Comparison of ENCODE assay signal across 8 cellular contexts in genomic region chr1:28248273-28249012, GRCh38. TPM values are rescaled to one million over a fixed set of nuclear protein-coding genes. Genes with fewer than 3 reads are reported as not detected.
A peak's percentile ranks its signal among the peaks of the same experiment; 100 is the strongest.
DNase-seq lines count a peak whose midpoint lies in the region; ATAC-seq, FAIRE-seq and TF ChIP-seq lines count a peak whose summit lies in the region.

No MANE protein-coding gene starts in this region.

- H3K27me3 Mint-ChIP-seq in GM23338 (ENCODE audit: insufficient read depth, low read depth, poor library complexity): peaks cover 7% of the 10 kb centered on the region

- peak overlapping the region; percentile 20 to 60 for H3K9ac ChIP-seq in kidney (ENCODE audit: low read length in 2 of 2)

- no peaks in the 10 kb centered on the region for H3K36me3 ChIP-seq in BE2C
- H3K36me3 ChIP-seq in GM23338 (ENCODE audit: insufficient read depth): no peaks in the 10 kb centered on the region
- no peaks in the 10 kb centered on the region for H3K36me3 ChIP-seq in kidney (ENCODE audit: control insufficient read depth in 1 of 2, insufficient read depth in 2 of 2, low read length in 2 of 2)

- peak overlapping the region; percentile 60 for H3K4me2 ChIP-seq in GM23338

- no peak for FAIRE-seq in kidney (lab: Jason Lieb, UNC)

- intact Hi-C loops in kidney (cut with DNase I): no loop called here

- H3K9me2 ChIP-seq in GM23338 (ENCODE audit: insufficient read depth): no peaks in the 10 kb centered on the region

- H3K27me3 ChIP-seq in BE2C: no peaks in the 10 kb centered on the region
- no peaks in the 10 kb centered on the region for H3K27me3 ChIP-seq in GM23338 (ENCODE audit: insufficient read depth)

- H3K27ac ChIP-seq in GM23338 (ENCODE audit: low read depth): peak overlapping the region; percentile 80
- peak overlapping the region; percentile 71 to 82 for H3K27ac ChIP-seq in kidney (ENCODE audit: low read depth in 2 of 2, low read length in 2 of 2)

- no peaks in the 10 kb centered on the region for H3K79me2 ChIP-seq in GM23338 (replicated peaks; ENCODE audit: insufficient read depth)

- DNase-seq in BE2C (peak; percentile 63), GM23338 (ENCODE audit: low spot score) (peak; percentile 92), NCI-H2227 treated with DMSO at 0.1 percent for 48 hours (lab: John Stamatoyannopoulos, UW) (peak; percentile 67), cerebellar cortex (ENCODE audit: low spot score) (peak; percentile 89), kidney (peak; percentile 83)
- peak; percentile 56 to 78 (median 65) for DNase-seq in activated CD4-positive, CD25-positive, alpha-beta regulatory T cell (lab: John Stamatoyannopoulos, UW)
- peak; percentile 72 to 82 (median 72) for DNase-seq in stimulated activated CD4-positive, alpha-beta T cell treated with anti-CD3 and anti-CD28 coated beads, Interleukin-12 subunit alpha, Interleukin-12 subunit beta, amount 100 ng/mL, for 48 hours (ENCODE audit: low read depth in 2 of 3, low spot score in 1 of 3)

- H3K36me3 Mint-ChIP-seq in GM23338 (ENCODE audit: low read depth): peaks cover 3% of the 10 kb centered on the region; the same call in 2 of the 3 replicates

- H3K4me1 ChIP-seq in BE2C (peaks cover 6% of the 10 kb centered on the region), GM23338 (ENCODE audit: insufficient read depth) (peaks cover 17% of the 10 kb centered on the region), kidney (ENCODE audit: control insufficient read depth in 1 of 2, insufficient read depth in 1 of 2, low read depth in 1 of 2, low read length in 2 of 2) (peaks cover 19 to 24% of the 10 kb centered on the region in 2 donors)

- ATAC-seq in GM23338 (peak; percentile 56), GM18868 (IDR thresholded peaks at IDR 0.05; ENCODE audit: unreplicated experiment) (no peak)

- H3K27ac Mint-ChIP-seq in GM23338: peak overlapping the region; percentile 96

- H3K9me3 ChIP-seq in BE2C (no peaks in the 10 kb centered on the region), kidney (ENCODE audit: control insufficient read depth in 1 of 2, low read length in 2 of 2) (no peaks in the 10 kb centered on the region)

- H3K4me1 Mint-ChIP-seq in GM23338: peaks cover 31% of the 10 kb centered on the region

- peak overlapping the region; percentile 38 for H3K4me3 ChIP-seq in BE2C (ENCODE audit: low read depth, low read length)
- H3K4me3 ChIP-seq in GM23338: peak overlapping the region; percentile 21
- H3K4me3 ChIP-seq in kidney (ENCODE audit: low read length in 2 of 2): peak overlapping the region; percentile 40 to 63

- peak; percentile 82 for TF ChIP-seq CTCF in BE2C (IDR thresholded peaks at IDR 0.05; ENCODE audit: low read depth, low read length)
- TF ChIP-seq CTCF in GM23338 (conservative IDR thresholded peaks at IDR 0.05; ENCODE audit: low read depth in 2 of 2): peak; percentile 90 to 98
- peak; percentile 85 for TF ChIP-seq CTCF in kidney (IDR thresholded peaks at IDR 0.05; ENCODE audit: borderline replicate concordance, extremely low read depth, insufficient read depth)

- no peaks in the 10 kb centered on the region; the same call in 2 of the 3 replicates for H3K9me3 Mint-ChIP-seq in GM23338

- peak overlapping the region; percentile 97; the same call in 2 of the 3 replicates for H3K4me3 Mint-ChIP-seq in GM23338

- H3F3A ChIP-seq in GM23338 (replicated peaks; ENCODE audit: low read depth): no peaks in the 10 kb centered on the region; the same call in 1 of the 2 replicates

- peak overlapping the region; percentile 45; the same call in 1 of the 2 replicates for H2AFZ ChIP-seq in GM23338

- H4K20me1 ChIP-seq in GM23338 (replicated peaks; ENCODE audit: insufficient read depth): no peaks in the 10 kb centered on the region

TF ChIP-seq in GM23338, 12 proteins besides CTCF, POLR2A, EP300 and RAD21 (continues in another document):
- TF ChIP-seq EZH2phosphoT487 (IDR thresholded peaks at IDR 0.05; ENCODE audit: unreplicated experiment) (no peak), ZNF462 (CRISPR knock-in tag; IDR thresholded peaks at IDR 0.05) (no peak)

RNA-seq across cellular contexts. Expression of gene SESN2, which starts 10.9 kb away (rescaled TPM):
- 15.3 TPM for polyA plus RNA-seq in BE2C (2012; ENCODE audit: insufficient read depth, insufficient read length, low read depth)
- 43.6 and 52.1 TPM in 2 replicates for total RNA-seq in GM23338 (2014; rRNA removed; shearing (Covaris generic))
- polyA plus RNA-seq in GM23338 (2016; fragmentation: Nextera tagmentation; extraction: Ambion mirVana) (20.8 and 22.8 TPM in 2 replicates), kidney (ENCODE audit: insufficient read depth, low read depth, low replicate concordance) (22.7 TPM)
- total RNA-seq in kidney: 19.4 TPM

RNA-seq across cellular contexts. Expression of gene ATP5IF1, which starts 12.5 kb away (rescaled TPM):
- polyA plus RNA-seq in BE2C (2012; ENCODE audit: insufficient read depth, insufficient read length, low read depth): 262 TPM
- 230 and 282 TPM in 2 replicates for total RNA-seq in GM23338 (2014; rRNA removed; shearing (Covaris generic))
- 1,325 and 1,405 TPM in 2 replicates for polyA plus RNA-seq in GM23338 (2016; fragmentation: Nextera tagmentation; extraction: Ambion mirVana)
- total RNA-seq in kidney: 172 TPM
- polyA plus RNA-seq in kidney (ENCODE audit: insufficient read depth, low read depth, low replicate concordance): 906 TPM

RNA-seq across cellular contexts. Expression of gene DNAJC8, which starts 15.6 kb away (rescaled TPM):
- 71.2 TPM for polyA plus RNA-seq in BE2C (2012; ENCODE audit: insufficient read depth, insufficient read length, low read depth)
- 67.3 and 71.0 TPM in 2 replicates for total RNA-seq in GM23338 (2014; rRNA removed; shearing (Covaris generic))
- polyA plus RNA-seq in GM23338 (2016; fragmentation: Nextera tagmentation; extraction: Ambion mirVana): 208 and 210 TPM in 2 replicates
- total RNA-seq in kidney: 71.7 TPM
- 110 TPM for polyA plus RNA-seq in kidney (ENCODE audit: insufficient read depth, low read depth, low replicate concordance)
